ENCODE assay signal across 8 cellular contexts in the genomic region with DNA sequence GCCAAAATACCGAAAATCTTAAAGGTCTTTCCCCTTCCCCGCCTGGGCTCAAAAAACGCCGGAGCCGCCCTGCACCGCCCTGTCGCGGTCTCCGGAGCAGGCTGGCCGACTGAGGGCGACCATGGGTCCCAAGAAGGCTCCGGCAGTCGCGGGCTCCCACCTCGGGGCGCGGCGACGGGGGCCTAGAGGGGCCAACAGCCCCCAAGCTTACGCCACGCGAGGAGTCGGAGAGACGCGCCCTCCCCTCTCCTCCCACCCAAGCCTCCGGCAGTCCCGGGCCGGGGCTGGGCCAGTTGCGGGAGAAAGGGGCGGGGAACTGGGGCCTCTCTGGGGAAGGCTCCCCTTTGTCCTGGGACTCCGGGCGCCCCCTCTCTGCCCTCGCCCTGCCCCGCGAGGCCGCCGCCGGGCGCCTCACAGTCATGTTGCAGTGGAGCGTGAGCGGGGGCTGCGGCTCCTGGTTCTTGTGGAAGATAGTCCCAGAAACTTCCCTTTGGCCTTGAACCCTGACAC.
DNase-seq lines count a peak whose midpoint lies in the region; ATAC-seq and TF ChIP-seq lines count a peak whose summit lies in the region.

No MANE protein-coding gene starts in this region.

- H2AFZ ChIP-seq in PC-3 (ENCODE audit: low read length) = peak overlapping the region; percentile 83

- peak overlapping the region; percentile 70 for H3K4me3 ChIP-seq in PC-3 (ENCODE audit: low read length)
- H3K4me3 ChIP-seq in choroid plexus epithelial cell (ENCODE audit: low read depth, low read length) = peak overlapping the region; percentile 48
- peak overlapping the region; percentile 63 to 85 (median 73) for H3K4me3 ChIP-seq in liver (ENCODE audit: low read depth in 1 of 3, low read length in 3 of 3)
- H3K4me3 ChIP-seq in stomach = peak overlapping the region; percentile 57 to 72 (median 66)

- H3K4me2 ChIP-seq in PC-3 (ENCODE audit: low read length) = peak overlapping the region; percentile 89

- TF ChIP-seq POLR2A in stomach (IDR thresholded peaks at IDR 0.05) = no peak

- intact Hi-C loops in PC-3 (cut with micrococcal nuclease) = no loop called here
- intact Hi-C loops in stomach (cut with DNase I; ENCODE audit: low total_unique reads) = no loop called here
- intact Hi-C loops in posterior vena cava (cut with DNase I) = no loop called here

- no peaks in the 10 kb centered on the region for H3K9me2 ChIP-seq in PC-3 (replicated peaks; ENCODE audit: low read length)

- no peaks in the 10 kb centered on the region for H4K20me1 ChIP-seq in PC-3 (ENCODE audit: low read length)

- no TSS peak for BruUV-seq in PC-3 (replicated peaks; lab: Mats Ljungman, UMichigan)

- H3K27ac ChIP-seq in PC-3 (ENCODE audit: low read length) (no peak overlapping the region), liver (ENCODE audit: low read depth in 1 of 2, low read length in 2 of 2) (peak overlapping the region; percentile 65 to 70), stomach (peak overlapping the region in 4 of 5 donors; percentile 20 to 70 (median 54))

- H3K27me3 ChIP-seq in PC-3 (ENCODE audit: low read length) (peaks cover 9% of the 10 kb centered on the region; the same call in 1 of the 2 replicates), liver (ENCODE audit: control insufficient read depth in 4 of 4, insufficient read depth in 4 of 4, low read length in 3 of 4) (no peaks in the 10 kb centered on the region), stomach (peaks cover 0 to 39% (median 0%) of the 10 kb centered on the region in 3 donors)

- H3K4me1 ChIP-seq in PC-3 (ENCODE audit: insufficient read depth, low read length) (no peaks in the 10 kb centered on the region), liver (ENCODE audit: control insufficient read depth in 4 of 4, insufficient read depth in 4 of 4, low read length in 3 of 4) (peaks cover 2 to 3% (median 3%) of the 10 kb centered on the region in 4 donors), stomach (peaks cover 0 to 22% (median 11%) of the 10 kb centered on the region in 4 donors)

- TF ChIP-seq RAD21 in liver (IDR thresholded peaks at IDR 0.05) = no peak

- no peaks in the 10 kb centered on the region for H3K9me3 ChIP-seq in PC-3 (ENCODE audit: low read length)
- no peaks in the 10 kb centered on the region for H3K9me3 ChIP-seq in liver (ENCODE audit: control insufficient read depth in 4 of 4, low read length in 3 of 4)
- no peaks in the 10 kb centered on the region for H3K9me3 ChIP-seq in stomach

- H3K36me3 ChIP-seq in PC-3 (ENCODE audit: low read depth, low read length) = no peaks in the 10 kb centered on the region
- no peaks in the 10 kb centered on the region for H3K36me3 ChIP-seq in liver (ENCODE audit: control insufficient read depth in 4 of 4, insufficient read depth in 3 of 4, low read depth in 1 of 4, low read length in 3 of 4)
- no peaks in the 10 kb centered on the region for H3K36me3 ChIP-seq in stomach

- TF ChIP-seq EP300 in stomach (IDR thresholded peaks at IDR 0.05) = no peak

- DNase-seq in Daoy (ENCODE audit: low read depth) (peak; percentile 57), PC-3 (peak; percentile 6), choroid plexus epithelial cell (ENCODE audit: low read depth) (no peak), stomach (no peak), NCI-H187 treated with DMSO at 0.1 percent for 48 hours (lab: John Stamatoyannopoulos, UW) (no peak), posterior vena cava (ENCODE audit: low spot score) (no peak)

- 2% methylated on average over 42 of the region's 42 CpGs for WGBS in liver
- 0 to 5% (median 1%) methylated on average over 18 to 42 of the region's 42 CpGs; no CpG with 5 or more reads in 1 of the 5 donors for WGBS in stomach, 5 donors

- CTCF ChIA-PET in PC-3 (lab: Charles Lee) = no interaction called here

- POLR2A ChIA-PET in PC-3 (lab: Charles Lee; ENCODE audit: unreplicated experiment) = no interaction called here

- ATAC-seq in GM21576 (IDR thresholded peaks at IDR 0.05; ENCODE audit: unreplicated experiment) = peak; percentile 53
- peak; percentile 72 for ATAC-seq in PC-3

- H3K9ac ChIP-seq in PC-3 (ENCODE audit: low read length) (peak overlapping the region; percentile 12; the same call in 1 of the 2 replicates), liver (ENCODE audit: low read depth in 1 of 2, low read length in 2 of 2) (peak overlapping the region; percentile 27 to 49)

- TF ChIP-seq CTCF in PC-3 (conservative IDR thresholded peaks at IDR 0.05; ENCODE audit: low read depth, low read length) = no peak
- no peak for TF ChIP-seq CTCF in choroid plexus epithelial cell (conservative IDR thresholded peaks at IDR 0.05; ENCODE audit: low read depth, low read length)
- TF ChIP-seq CTCF in liver (IDR thresholded peaks at IDR 0.05; ENCODE audit: low read depth, low read length, missing input control) = no peak
- no peak for TF ChIP-seq CTCF in stomach (IDR thresholded peaks at IDR 0.05)

- no peaks in the 10 kb centered on the region for H3F3A ChIP-seq in PC-3 (ENCODE audit: low read length, unreplicated experiment)

- H3K79me2 ChIP-seq in PC-3 (ENCODE audit: low read length) = no peaks in the 10 kb centered on the region

TF ChIP-seq in liver, 16 proteins besides CTCF, POLR2A, EP300 and RAD21:
- no peak for TF ChIP-seq HNF4A (conservative IDR thresholded peaks at IDR 0.05)
- no peak for TF ChIP-seq NR2F2 (IDR thresholded peaks at IDR 0.05)
- TF ChIP-seq, protein P1, sequence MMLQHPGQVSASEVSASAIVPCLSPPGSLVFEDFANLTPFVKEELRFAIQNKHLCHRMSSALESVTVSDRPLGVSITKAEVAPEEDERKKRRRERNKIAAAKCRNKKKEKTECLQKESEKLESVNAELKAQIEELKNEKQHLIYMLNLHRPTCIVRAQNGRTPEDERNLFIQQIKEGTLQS (IDR thresholded peaks at IDR 0.05) = no peak
- no peak for TF ChIP-seq YY1 (IDR thresholded peaks at IDR 0.05)
- no peak for TF ChIP-seq SP1 (IDR thresholded peaks at IDR 0.05)
- TF ChIP-seq, protein P2, sequence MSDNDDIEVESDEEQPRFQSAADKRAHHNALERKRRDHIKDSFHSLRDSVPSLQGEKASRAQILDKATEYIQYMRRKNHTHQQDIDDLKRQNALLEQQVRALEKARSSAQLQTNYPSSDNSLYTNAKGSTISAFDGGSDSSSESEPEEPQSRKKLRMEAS (IDR thresholded peaks at IDR 0.05) = no peak
- TF ChIP-seq FOXA2 (IDR thresholded peaks at IDR 0.05) = no peak
- TF ChIP-seq RXRA (IDR thresholded peaks at IDR 0.05) = no peak
- TF ChIP-seq, protein P3, sequence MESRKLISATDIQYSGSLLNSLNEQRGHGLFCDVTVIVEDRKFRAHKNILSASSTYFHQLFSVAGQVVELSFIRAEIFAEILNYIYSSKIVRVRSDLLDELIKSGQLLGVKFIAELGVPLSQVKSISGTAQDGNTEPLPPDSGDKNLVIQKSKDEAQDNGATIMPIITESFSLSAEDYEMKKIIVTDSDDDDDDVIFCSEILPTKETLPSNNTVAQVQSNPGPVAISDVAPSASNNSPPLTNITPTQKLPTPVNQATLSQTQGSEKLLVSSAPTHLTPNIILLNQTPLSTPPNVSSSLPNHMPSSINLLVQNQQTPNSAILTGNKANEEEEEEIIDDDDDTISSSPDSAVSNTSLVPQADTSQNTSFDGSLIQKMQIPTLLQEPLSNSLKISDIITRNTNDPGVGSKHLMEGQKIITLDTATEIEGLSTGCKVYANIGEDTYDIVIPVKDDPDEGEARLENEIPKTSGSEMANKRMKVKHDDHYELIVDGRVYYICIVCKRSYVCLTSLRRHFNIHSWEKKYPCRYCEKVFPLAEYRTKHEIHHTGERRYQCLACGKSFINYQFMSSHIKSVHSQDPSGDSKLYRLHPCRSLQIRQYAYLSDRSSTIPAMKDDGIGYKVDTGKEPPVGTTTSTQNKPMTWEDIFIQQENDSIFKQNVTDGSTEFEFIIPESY (IDR thresholded peaks at IDR 0.05) = no peak
- no peak for TF ChIP-seq FOXA1 (IDR thresholded peaks at IDR 0.05)

Comparison
In these comparisons a context has a peak if more than half of its experiments do, and no peak if none do; other contexts are left out.
1. DNase-seq: peak in Daoy (single experiment) and PC-3 (single experiment); none in choroid plexus epithelial cell (single experiment), stomach (single experiment), NCI-H187 treated with DMSO at 0.1 percent for 48 hours (single experiment) and posterior vena cava (single experiment).
2. Peak in every context shown above with its lines, with median percentiles within 50 percentile points of each other: H3K4me3 ChIP-seq.